In the genomic region with DNA sequence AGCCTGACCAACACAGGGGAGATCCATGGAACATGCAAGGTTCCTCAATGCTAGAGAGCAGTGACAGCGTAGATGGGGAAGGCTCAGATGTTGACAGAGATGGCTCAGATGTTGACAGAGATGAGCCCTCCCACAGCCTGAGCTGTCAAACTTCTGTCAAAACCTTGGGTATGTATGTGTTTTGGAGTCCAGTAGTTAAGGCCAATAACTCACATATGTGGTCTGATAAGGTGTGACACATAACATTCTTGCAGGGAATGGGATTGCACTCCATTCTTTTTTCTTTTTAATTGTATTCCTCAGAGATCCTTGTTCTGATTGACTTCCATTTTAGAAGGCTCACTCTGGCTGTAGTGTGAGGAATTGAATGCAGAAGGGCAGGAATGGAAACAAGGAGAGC, we compare ENCODE assay signal across 6 cellular contexts.
"Had no signal": no experiment of that assay in that cellular context is flagged by ENCODE, and none has a peak within 500 bp of the region (broad histone marks: within the 10 kb centered on the region; RNA-seq: fewer than 3 reads in every experiment).

No MANE protein-coding gene starts in this region.

- DNase-seq: H9, HCEC 1CT had no signal

- H2AFZ ChIP-seq: GM23338 had no signal

- ATAC-seq: GM23338, HepG2 had no signal

- H3K4me2 ChIP-seq: GM23338 had no signal

- H3K4me3 ChIP-seq: GM23338 had no signal

- FAIRE-seq: H1, H54, HepG2 had no signal
